12 cellular contexts compared by ENCODE assay signal in genomic region chr3:147200545-147200944, GRCh38.
"Had no signal": no experiment of that assay in that cellular context is flagged by ENCODE, and none has a peak within 500 bp of the region (broad histone marks: within the 10 kb centered on the region; RNA-seq: fewer than 3 reads in every experiment).

No MANE protein-coding gene starts in this region.

- DNase-seq: activated CD4-positive, alpha-beta T cell treated with anti-CD3 and anti-CD28 coated beads, Interleukin-2, amount 50 U/mL, for 1 hour; activated naive CD4-positive, alpha-beta T cell treated with anti-CD3 and anti-CD28 coated beads, Interleukin-2, amount 50 U/mL, for 16 hours; amygdala; foreskin keratinocyte; left lung; psoas muscle; stimulated activated CD4-positive, alpha-beta T cell treated with anti-CD3 and anti-CD28 coated beads, Interleukin-2, amount 100 ng/mL, for 48 hours; stimulated activated naive CD8-positive, alpha-beta T cell treated with anti-CD3 and anti-CD28 coated beads, Interleukin-15, Interleukin-2, amounts not matched to agents 100 U/mL and 50 U/mL, for 24 hours had no signal

- H3K4me1 ChIP-seq: foreskin keratinocyte, left lung, psoas muscle, suprapubic skin had no signal

- H3K27ac ChIP-seq: cardiac muscle cell, foreskin keratinocyte, left lung, psoas muscle, suprapubic skin had no signal

- H3K9me3 ChIP-seq: left lung, psoas muscle, suprapubic skin had no signal

- ATAC-seq: foreskin keratinocyte; left lung; psoas muscle; sciatic nerve; stimulated activated naive CD8-positive, alpha-beta T cell treated with anti-CD3 and anti-CD28 coated beads, Interleukin-15, Interleukin-2, amounts not matched to agents 100 U/mL and 50 U/mL, for 24 hours; WTC11 had no signal

- H3K4me3 ChIP-seq: cardiac muscle cell, left lung, psoas muscle, suprapubic skin had no signal

- H3K27me3 ChIP-seq: cardiac muscle cell, foreskin keratinocyte, left lung, suprapubic skin had no signal

- H3K36me3 ChIP-seq: cardiac muscle cell, left lung, suprapubic skin had no signal
